Comparison of ENCODE assay signal across 1 cellular context in the genomic region with DNA sequence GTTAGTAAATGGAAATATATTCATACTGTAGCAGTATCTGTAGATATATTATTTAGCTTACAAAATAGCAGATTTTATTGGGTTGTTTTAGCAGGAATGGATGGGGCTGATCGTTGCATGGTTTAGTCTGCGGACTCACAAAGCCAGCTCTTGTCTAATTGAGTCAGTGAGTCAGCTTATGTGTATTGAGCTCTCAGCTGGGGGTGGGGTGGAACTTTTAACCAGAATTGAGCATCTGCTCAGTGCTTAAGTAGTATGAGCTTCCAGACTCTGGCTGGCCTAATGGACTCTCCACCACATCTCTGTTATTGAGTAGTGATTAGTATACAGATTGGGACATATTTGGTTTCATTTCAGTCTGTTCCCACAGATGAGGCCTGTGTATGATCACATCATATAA.
TF ChIP-seq lines count a peak whose summit lies in the region.

No MANE protein-coding gene starts in this region.

TF ChIP-seq in GM23338, 12 proteins besides CTCF, POLR2A, EP300 and RAD21 (continued from another document):
- TF ChIP-seq, protein P1, sequence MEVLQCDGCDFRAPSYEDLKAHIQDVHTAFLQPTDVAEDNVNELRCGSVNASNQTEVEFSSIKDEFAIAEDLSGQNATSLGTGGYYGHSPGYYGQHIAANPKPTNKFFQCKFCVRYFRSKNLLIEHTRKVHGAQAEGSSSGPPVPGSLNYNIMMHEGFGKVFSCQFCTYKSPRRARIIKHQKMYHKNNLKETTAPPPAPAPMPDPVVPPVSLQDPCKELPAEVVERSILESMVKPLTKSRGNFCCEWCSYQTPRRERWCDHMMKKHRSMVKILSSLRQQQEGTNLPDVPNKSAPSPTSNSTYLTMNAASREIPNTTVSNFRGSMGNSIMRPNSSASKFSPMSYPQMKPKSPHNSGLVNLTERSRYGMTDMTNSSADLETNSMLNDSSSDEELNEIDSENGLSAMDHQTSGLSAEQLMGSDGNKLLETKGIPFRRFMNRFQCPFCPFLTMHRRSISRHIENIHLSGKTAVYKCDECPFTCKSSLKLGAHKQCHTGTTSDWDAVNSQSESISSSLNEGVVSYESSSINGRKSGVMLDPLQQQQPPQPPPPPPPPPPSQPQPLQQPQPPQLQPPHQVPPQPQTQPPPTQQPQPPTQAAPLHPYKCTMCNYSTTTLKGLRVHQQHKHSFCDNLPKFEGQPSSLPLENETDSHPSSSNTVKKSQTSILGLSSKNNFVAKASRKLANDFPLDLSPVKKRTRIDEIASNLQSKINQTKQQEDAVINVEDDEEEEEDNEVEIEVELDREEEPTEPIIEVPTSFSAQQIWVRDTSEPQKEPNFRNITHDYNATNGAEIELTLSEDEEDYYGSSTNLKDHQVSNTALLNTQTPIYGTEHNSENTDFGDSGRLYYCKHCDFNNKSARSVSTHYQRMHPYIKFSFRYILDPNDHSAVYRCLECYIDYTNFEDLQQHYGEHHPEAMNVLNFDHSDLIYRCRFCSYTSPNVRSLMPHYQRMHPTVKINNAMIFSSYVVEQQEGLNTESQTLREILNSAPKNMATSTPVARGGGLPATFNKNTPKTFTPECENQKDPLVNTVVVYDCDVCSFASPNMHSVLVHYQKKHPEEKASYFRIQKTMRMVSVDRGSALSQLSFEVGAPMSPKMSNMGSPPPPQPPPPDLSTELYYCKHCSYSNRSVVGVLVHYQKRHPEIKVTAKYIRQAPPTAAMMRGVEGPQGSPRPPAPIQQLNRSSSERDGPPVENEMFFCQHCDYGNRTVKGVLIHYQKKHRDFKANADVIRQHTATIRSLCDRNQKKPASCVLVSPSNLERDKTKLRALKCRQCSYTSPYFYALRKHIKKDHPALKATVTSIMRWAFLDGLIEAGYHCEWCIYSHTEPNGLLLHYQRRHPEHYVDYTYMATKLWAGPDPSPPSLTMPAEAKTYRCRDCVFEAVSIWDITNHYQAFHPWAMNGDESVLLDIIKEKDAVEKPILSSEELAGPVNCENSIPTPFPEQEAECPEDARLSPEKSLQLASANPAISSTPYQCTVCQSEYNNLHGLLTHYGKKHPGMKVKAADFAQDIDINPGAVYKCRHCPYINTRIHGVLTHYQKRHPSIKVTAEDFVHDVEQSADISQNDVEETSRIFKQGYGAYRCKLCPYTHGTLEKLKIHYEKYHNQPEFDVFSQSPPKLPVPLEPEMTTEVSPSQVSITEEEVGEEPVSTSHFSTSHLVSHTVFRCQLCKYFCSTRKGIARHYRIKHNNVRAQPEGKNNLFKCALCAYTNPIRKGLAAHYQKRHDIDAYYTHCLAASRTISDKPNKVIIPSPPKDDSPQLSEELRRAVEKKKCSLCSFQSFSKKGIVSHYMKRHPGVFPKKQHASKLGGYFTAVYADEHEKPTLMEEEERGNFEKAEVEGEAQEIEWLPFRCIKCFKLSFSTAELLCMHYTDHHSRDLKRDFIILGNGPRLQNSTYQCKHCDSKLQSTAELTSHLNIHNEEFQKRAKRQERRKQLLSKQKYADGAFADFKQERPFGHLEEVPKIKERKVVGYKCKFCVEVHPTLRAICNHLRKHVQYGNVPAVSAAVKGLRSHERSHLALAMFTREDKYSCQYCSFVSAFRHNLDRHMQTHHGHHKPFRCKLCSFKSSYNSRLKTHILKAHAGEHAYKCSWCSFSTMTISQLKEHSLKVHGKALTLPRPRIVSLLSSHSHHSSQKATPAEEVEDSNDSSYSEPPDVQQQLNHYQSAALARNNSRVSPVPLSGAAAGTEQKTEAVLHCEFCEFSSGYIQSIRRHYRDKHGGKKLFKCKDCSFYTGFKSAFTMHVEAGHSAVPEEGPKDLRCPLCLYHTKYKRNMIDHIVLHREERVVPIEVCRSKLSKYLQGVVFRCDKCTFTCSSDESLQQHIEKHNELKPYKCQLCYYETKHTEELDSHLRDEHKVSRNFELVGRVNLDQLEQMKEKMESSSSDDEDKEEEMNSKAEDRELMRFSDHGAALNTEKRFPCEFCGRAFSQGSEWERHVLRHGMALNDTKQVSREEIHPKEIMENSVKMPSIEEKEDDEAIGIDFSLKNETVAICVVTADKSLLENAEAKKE (CRISPR knock-in tag; IDR thresholded peaks at IDR 0.05): no peak
- TF ChIP-seq EZH2 (IDR thresholded peaks at IDR 0.05; ENCODE audit: low read depth, unreplicated experiment): no peak
- TF ChIP-seq, protein P2, sequence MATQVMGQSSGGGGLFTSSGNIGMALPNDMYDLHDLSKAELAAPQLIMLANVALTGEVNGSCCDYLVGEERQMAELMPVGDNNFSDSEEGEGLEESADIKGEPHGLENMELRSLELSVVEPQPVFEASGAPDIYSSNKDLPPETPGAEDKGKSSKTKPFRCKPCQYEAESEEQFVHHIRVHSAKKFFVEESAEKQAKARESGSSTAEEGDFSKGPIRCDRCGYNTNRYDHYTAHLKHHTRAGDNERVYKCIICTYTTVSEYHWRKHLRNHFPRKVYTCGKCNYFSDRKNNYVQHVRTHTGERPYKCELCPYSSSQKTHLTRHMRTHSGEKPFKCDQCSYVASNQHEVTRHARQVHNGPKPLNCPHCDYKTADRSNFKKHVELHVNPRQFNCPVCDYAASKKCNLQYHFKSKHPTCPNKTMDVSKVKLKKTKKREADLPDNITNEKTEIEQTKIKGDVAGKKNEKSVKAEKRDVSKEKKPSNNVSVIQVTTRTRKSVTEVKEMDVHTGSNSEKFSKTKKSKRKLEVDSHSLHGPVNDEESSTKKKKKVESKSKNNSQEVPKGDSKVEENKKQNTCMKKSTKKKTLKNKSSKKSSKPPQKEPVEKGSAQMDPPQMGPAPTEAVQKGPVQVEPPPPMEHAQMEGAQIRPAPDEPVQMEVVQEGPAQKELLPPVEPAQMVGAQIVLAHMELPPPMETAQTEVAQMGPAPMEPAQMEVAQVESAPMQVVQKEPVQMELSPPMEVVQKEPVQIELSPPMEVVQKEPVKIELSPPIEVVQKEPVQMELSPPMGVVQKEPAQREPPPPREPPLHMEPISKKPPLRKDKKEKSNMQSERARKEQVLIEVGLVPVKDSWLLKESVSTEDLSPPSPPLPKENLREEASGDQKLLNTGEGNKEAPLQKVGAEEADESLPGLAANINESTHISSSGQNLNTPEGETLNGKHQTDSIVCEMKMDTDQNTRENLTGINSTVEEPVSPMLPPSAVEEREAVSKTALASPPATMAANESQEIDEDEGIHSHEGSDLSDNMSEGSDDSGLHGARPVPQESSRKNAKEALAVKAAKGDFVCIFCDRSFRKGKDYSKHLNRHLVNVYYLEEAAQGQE (IDR thresholded peaks at IDR 0.05; ENCODE audit: unreplicated experiment): no peak
- TF ChIP-seq EZH2phosphoT487 (IDR thresholded peaks at IDR 0.05; ENCODE audit: unreplicated experiment): no peak
